ENCODE assay signal across 14 cellular contexts in the genomic region with DNA sequence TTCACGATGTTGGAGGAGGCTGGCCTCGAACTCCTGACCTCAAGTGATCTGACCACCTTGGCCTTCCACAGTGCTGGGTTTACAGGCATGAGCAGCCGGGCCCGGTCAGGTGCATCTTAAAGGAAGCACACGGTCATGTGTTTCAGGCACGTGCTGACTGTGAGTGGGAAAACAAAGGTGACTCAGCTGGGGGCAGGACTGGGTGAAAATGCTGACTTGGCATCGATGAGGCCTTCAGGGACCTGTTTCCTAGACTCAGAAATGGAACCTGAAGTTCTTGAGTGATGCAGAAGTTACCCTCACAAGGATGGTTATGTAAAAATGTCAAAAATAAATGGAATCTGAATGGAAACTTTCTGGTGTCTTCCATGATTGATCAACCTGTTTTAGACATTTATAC. TPM values are rescaled to one million over a fixed set of nuclear protein-coding genes. Genes with fewer than 3 reads are reported as not detected.
DNase-seq lines count a peak whose midpoint lies in the region; ATAC-seq, FAIRE-seq and TF ChIP-seq lines count a peak whose summit lies in the region.
"Not testable (repeated sequence)": the region's sequence is repeated elsewhere in the genome, so short reads cannot be mapped to it uniquely, and the experiment has no call there.
"Had no signal": no experiment of that assay in that cellular context is flagged by ENCODE, and none has a peak within 500 bp of the region (broad histone marks: within the 10 kb centered on the region; RNA-seq: fewer than 3 reads in every experiment).

No MANE protein-coding gene starts in this region.

- H2BK15ac ChIP-seq in IMR-90 (ENCODE audit: low read depth, low read length): not testable (repeated sequence)

- not testable (repeated sequence) for H3K23ac ChIP-seq in IMR-90 (ENCODE audit: low read depth, low read length)

- H4K5ac ChIP-seq in IMR-90 (ENCODE audit: low read depth, low read length): not testable (repeated sequence)

- not testable (repeated sequence) for H2AK9ac ChIP-seq in IMR-90 (replicated peaks; ENCODE audit: low read depth, low read length, poor library complexity)

- H2BK20ac ChIP-seq in IMR-90 (ENCODE audit: low read depth, low read length): not testable (repeated sequence)

- not testable (repeated sequence) for H3K4ac ChIP-seq in IMR-90 (ENCODE audit: low read depth, low read length)

- not testable (repeated sequence) for H2AK5ac ChIP-seq in IMR-90 (ENCODE audit: low read depth, low read length)

- TF ChIP-seq EP300 in A549 (IDR thresholded peaks at IDR 0.05); HepG2 (IDR thresholded peaks at IDR 0.05; ENCODE audit: low read depth in 2 of 2, low read length in 2 of 2); HepG2 (CRISPR knock-in tag; IDR thresholded peaks at IDR 0.05; ENCODE audit: borderline replicate concordance): not testable (repeated sequence)

- H3K27me3 ChIP-seq in IMR-90 (ENCODE audit: control insufficient read depth, insufficient read depth, low read length); HepG2 (ENCODE audit: control insufficient read depth in 1 of 2, insufficient read depth in 2 of 2, low read length in 2 of 2): not testable (repeated sequence)

- not testable (repeated sequence) for TF ChIP-seq RAD21 in A549 (conservative IDR thresholded peaks at IDR 0.05 in 1 of 2, IDR thresholded peaks at IDR 0.05 in 1 of 2); IMR-90 (IDR thresholded peaks at IDR 0.05; ENCODE audit: low read length); HepG2 (CRISPR knock-in tag; IDR thresholded peaks at IDR 0.05)

- DNase-seq in A549 (ENCODE audit: low read depth in 1 of 2, low spot score in 1 of 2); IMR-90; HepG2 (ENCODE audit: low spot score): not testable (repeated sequence)
- DNase-seq in RPMI8226: peak; percentile 63

- not testable (repeated sequence) for TF ChIP-seq POLR2A in A549 (IDR thresholded peaks at IDR 0.05; ENCODE audit: low read length); IMR-90 (IDR thresholded peaks at IDR 0.05; ENCODE audit: low read depth, low read length); HepG2 (IDR thresholded peaks at IDR 0.05; ENCODE audit: insufficient read depth in 1 of 2, low read depth in 2 of 2, low read length in 2 of 2)

- not testable (repeated sequence) for H3K79me2 ChIP-seq in HepG2 (ENCODE audit: insufficient read depth, low read length)

- not testable (repeated sequence) for H3K4me3 ChIP-seq in A549; IMR-90 (ENCODE audit: insufficient read depth, low read depth, low read length); HepG2 (replicated peaks in 1 of 3; ENCODE audit: insufficient read depth in 1 of 3, low read depth in 2 of 3, low read length in 3 of 3)

- H3K79me1 ChIP-seq in IMR-90 (ENCODE audit: low read depth in 1 of 2, low read length in 2 of 2): not testable (repeated sequence)

- not testable (repeated sequence) for H4K91ac ChIP-seq in IMR-90 (ENCODE audit: insufficient read depth, low read depth, low read length)

- not testable (repeated sequence) for H2BK5ac ChIP-seq in IMR-90 (ENCODE audit: low read depth, low read length, poor library complexity, severe bottlenecking)

- H2AFZ ChIP-seq in IMR-90 (replicated peaks; ENCODE audit: low read length, poor library complexity); HepG2 (ENCODE audit: low read length): not testable (repeated sequence)

- H4K8ac ChIP-seq in IMR-90 (ENCODE audit: low read depth in 2 of 2, low read length in 2 of 2): not testable (repeated sequence)

- not testable (repeated sequence) for H3K36me3 ChIP-seq in IMR-90 (ENCODE audit: control insufficient read depth, insufficient read depth, low read length); HepG2 (replicated peaks in 1 of 2; ENCODE audit: control insufficient read depth in 1 of 2, insufficient read depth in 2 of 2, low read length in 2 of 2)

- intact Hi-C loops in IMR-90 (cut with micrococcal nuclease); HepG2 (cut with micrococcal nuclease; ENCODE audit: unreplicated experiment): not testable (repeated sequence)

- BruUV-seq in IMR-90 (replicated peaks; lab: Mats Ljungman, UMichigan); HepG2 (replicated peaks; lab: Mats Ljungman, UMichigan): not testable (repeated sequence)

- dilution Hi-C loops in IMR-90 (cut with HindIII; ENCODE audit: low sequenced_read_pairs, unreplicated experiment): not testable (repeated sequence)

- 0% methylated on average over 1 of the region's 7 CpGs for WGBS in A549 (ENCODE audit: missing lambda C conversion rate)
- 93% methylated on average over 3 of the region's 7 CpGs; no CpG with 5 or more reads in 1 of the 2 experiments for WGBS in IMR-90 (ENCODE audit: extremely low coverage in 2 of 2, insufficient read length in 1 of 2), 2 experiments
- 0% methylated on average over 6 of the region's 7 CpGs for WGBS in HepG2 (ENCODE audit: low lambda C conversion rate)

- not testable (repeated sequence) for H3K9ac ChIP-seq in IMR-90 (ENCODE audit: low read depth, low read length); HepG2 (ENCODE audit: insufficient read depth, low read depth, low read length)

- not testable (repeated sequence) for H2BK120ac ChIP-seq in IMR-90 (ENCODE audit: low read depth, low read length)

- H3K56ac ChIP-seq in IMR-90 (ENCODE audit: extremely low read depth, insufficient read depth, low read length): not testable (repeated sequence)

- not testable (repeated sequence) for H3K4me1 ChIP-seq in A549; IMR-90 (ENCODE audit: control insufficient read depth, insufficient read depth, low read length); HepG2 (ENCODE audit: insufficient read depth, low read length)

- not testable (repeated sequence) for TF ChIP-seq CTCF in A549 (IDR thresholded peaks at IDR 0.05); IMR-90 (conservative IDR thresholded peaks at IDR 0.05; ENCODE audit: low read depth, low read length); HepG2 (CRISPR knock-in tag; IDR thresholded peaks at IDR 0.05)

- not testable (repeated sequence) for H3K27ac ChIP-seq in A549; IMR-90 (ENCODE audit: insufficient read depth, low read length); HepG2 (ENCODE audit: extremely low read length, insufficient read depth, low read length)

- not testable (repeated sequence) for H3K9me1 ChIP-seq in IMR-90 (ENCODE audit: insufficient read depth, low read length)

- H3K14ac ChIP-seq in IMR-90 (replicated peaks; ENCODE audit: low read depth, low read length): not testable (repeated sequence)

- ATAC-seq in A549; IMR-90 (ENCODE audit: low read depth); HepG2: not testable (repeated sequence)

- POLR2A ChIA-PET in A549 (lab: Yijun Ruan, JAX); IMR-90 (lab: Charles Lee; ENCODE audit: unreplicated experiment); HepG2 (lab: Yijun Ruan, JAX): not testable (repeated sequence)

- H3K4me2 ChIP-seq in A549; IMR-90 (ENCODE audit: low read depth, low read length); HepG2 (ENCODE audit: low read depth, low read length): not testable (repeated sequence)

- H3K9me3 ChIP-seq in A549; HepG2 (ENCODE audit: low read length): not testable (repeated sequence)
- peaks cover 10% of the 10 kb centered on the region for H3K9me3 ChIP-seq in IMR-90 (ENCODE audit: control insufficient read depth, insufficient read depth, low read length)

- not testable (repeated sequence) for H4K20me1 ChIP-seq in IMR-90 (ENCODE audit: insufficient read depth, low read length); HepG2 (ENCODE audit: insufficient read depth, low read length)

- not testable (repeated sequence) for FAIRE-seq in A549 (lab: Jason Lieb, UNC); HepG2 (lab: Jason Lieb, UNC)

- H3K18ac ChIP-seq in IMR-90 (ENCODE audit: low read depth, low read length): not testable (repeated sequence)

- in situ Hi-C loops in IMR-90 (cut with MboI; ENCODE audit: low sequenced_read_pairs); HepG2 (cut with HindIII; ENCODE audit: extremely low pct_ligation_motif_present, low pct_unique_long_range_greater_than_20kb): not testable (repeated sequence)

- CTCF ChIA-PET in A549 (lab: Yijun Ruan, JAX); IMR-90 (lab: Yijun Ruan, JAX); HepG2 (lab: Yijun Ruan, JAX; ENCODE audit: low intra/inter-chr PET ratio, low total read pairs): not testable (repeated sequence)

RNA-seq across cellular contexts. Expression of a gene that starts 3.6 kb away (rescaled TPM):
- polyA plus RNA-seq in A549 (2011; rRNA removed) (not detected in 2 replicates), A549 (2017; fragmentation: RNase III; extraction: RNeasy Plus Mini Kit Qiagen cat#74134 plus additional on column Dnase treatment) (not detected in 3 replicates), IMR-90 (2012; rRNA removed) (not detected in 2 replicates), HepG2 (2011; rRNA removed) (not detected in 2 replicates)
- polyA plus RNA-seq in A549 (2012; cell fraction: cytosol; rRNA removed): not detected in 2 replicates
- polyA plus RNA-seq in A549 (2012; cell fraction: nucleus; rRNA removed): not detected in 2 replicates
- not detected in 2 replicates for polyA minus RNA-seq in A549 (2011; rRNA and poly(A)+ RNA removed)
- total RNA-seq in IMR-90 (2012; rRNA removed) (not detected in 2 replicates), HepG2 (2016; rRNA removed; fragmentation: Illumina TruSeq; extraction: Trizol) (not detected in 2 replicates)
- polyA plus RNA-seq in IMR-90 (2012; cell fraction: cytosol; rRNA removed): not detected in 2 replicates
- polyA plus RNA-seq in IMR-90 (2012; cell fraction: nucleus; rRNA removed; ENCODE audit: low replicate concordance): not detected in 2 replicates
- not detected in 2 replicates for total RNA-seq in HepG2 (2016; cell fraction: cytosol; rRNA removed; fragmentation: Illumina TruSeq; extraction: Trizol; ENCODE audit: low read depth)
- total RNA-seq in HepG2 (2016; cell fraction: insoluble cytoplasmic fraction; rRNA removed; fragmentation: Illumina TruSeq; extraction: Trizol): not detected in 2 replicates
- not detected in 2 replicates for total RNA-seq in HepG2 (2016; cell fraction: membrane; rRNA removed; fragmentation: Illumina TruSeq; extraction: Trizol)
- not detected in 2 replicates for total RNA-seq in HepG2 (2016; cell fraction: nucleus; rRNA removed; fragmentation: Illumina TruSeq; extraction: Trizol)
- not detected in 2 replicates for polyA plus RNA-seq in HepG2 (2011; cell fraction: cytosol; rRNA removed)
- not detected in 2 replicates for polyA plus RNA-seq in HepG2 (2011; cell fraction: nucleus; rRNA removed)
- not detected in 2 replicates for polyA plus RNA-seq in HepG2 (2012)
- not detected in 2 replicates for polyA plus RNA-seq in HepG2 (2016; cell fraction: cytosol; fragmentation: Illumina TruSeq; extraction: Trizol; ENCODE audit: low read depth)
- not detected in 2 replicates for polyA plus RNA-seq in HepG2 (2016; cell fraction: insoluble cytoplasmic fraction; fragmentation: Illumina TruSeq; extraction: Trizol; ENCODE audit: low read depth)
- not detected in 2 replicates for polyA plus RNA-seq in HepG2 (2016; cell fraction: membrane; fragmentation: Illumina TruSeq; extraction: Trizol; ENCODE audit: low read depth)
- not detected in 2 replicates for polyA plus RNA-seq in HepG2 (2016; cell fraction: nucleus; fragmentation: Illumina TruSeq; extraction: Trizol; ENCODE audit: insufficient read depth, low read depth)
- not detected in 2 replicates for polyA minus RNA-seq in HepG2 (2011; rRNA and poly(A)+ RNA removed; ENCODE audit: low replicate concordance)
- polyA minus RNA-seq in HepG2 (2011; cell fraction: cytosol; rRNA and poly(A)+ RNA removed): not detected in 2 replicates
- not detected in 2 replicates for polyA minus RNA-seq in HepG2 (2011; cell fraction: nucleus; rRNA and poly(A)+ RNA removed)
- total RNA-seq: A172; A673; CD4-positive, alpha-beta memory T cell; CD4-positive, CD25-positive, alpha-beta regulatory T cell; CD8-positive, alpha-beta memory T cell; Daoy; G401; GM12878 had no signal
- polyA plus RNA-seq: AG04450; CD14-positive monocyte; CD4-positive, alpha-beta memory T cell; CD4-positive, CD25-positive, alpha-beta regulatory T cell; CD8-positive, alpha-beta memory T cell; GM12878 had no signal

RNA-seq across cellular contexts. Expression of a gene that starts 17.2 kb away (rescaled TPM):
- not detected in 2 replicates for polyA plus RNA-seq in A549 (2011; rRNA removed)
- not detected in 2 replicates for polyA plus RNA-seq in A549 (2012; cell fraction: cytosol; rRNA removed)
- not detected in 2 replicates for polyA plus RNA-seq in A549 (2012; cell fraction: nucleus; rRNA removed)
- polyA plus RNA-seq in A549 (2017; fragmentation: RNase III; extraction: RNeasy Plus Mini Kit Qiagen cat#74134 plus additional on column Dnase treatment): not detected in 3 replicates
- not detected in 2 replicates for polyA minus RNA-seq in A549 (2011; rRNA and poly(A)+ RNA removed)
- not detected in 2 replicates for total RNA-seq in IMR-90 (2012; rRNA removed)
- not detected in 2 replicates for polyA plus RNA-seq in IMR-90 (2012; rRNA removed)
- not detected in 2 replicates for polyA plus RNA-seq in IMR-90 (2012; cell fraction: cytosol; rRNA removed)
- polyA plus RNA-seq in IMR-90 (2012; cell fraction: nucleus; rRNA removed; ENCODE audit: low replicate concordance): not detected in 2 replicates
- total RNA-seq in HepG2 (2016; rRNA removed; fragmentation: Illumina TruSeq; extraction: Trizol): not detected in 2 replicates
- total RNA-seq in HepG2 (2016; cell fraction: cytosol; rRNA removed; fragmentation: Illumina TruSeq; extraction: Trizol; ENCODE audit: low read depth): not detected in 2 replicates
- total RNA-seq in HepG2 (2016; cell fraction: insoluble cytoplasmic fraction; rRNA removed; fragmentation: Illumina TruSeq; extraction: Trizol): not detected in 2 replicates
- total RNA-seq in HepG2 (2016; cell fraction: membrane; rRNA removed; fragmentation: Illumina TruSeq; extraction: Trizol): not detected in 2 replicates
- not detected in 2 replicates for total RNA-seq in HepG2 (2016; cell fraction: nucleus; rRNA removed; fragmentation: Illumina TruSeq; extraction: Trizol)
- polyA plus RNA-seq in HepG2 (2011; rRNA removed): not detected in 2 replicates
- not detected in 2 replicates for polyA plus RNA-seq in HepG2 (2011; cell fraction: cytosol; rRNA removed)
- polyA plus RNA-seq in HepG2 (2011; cell fraction: nucleus; rRNA removed): not detected in 2 replicates
- not detected in 2 replicates for polyA plus RNA-seq in HepG2 (2012)
- not detected in 2 replicates for polyA plus RNA-seq in HepG2 (2016; cell fraction: cytosol; fragmentation: Illumina TruSeq; extraction: Trizol; ENCODE audit: low read depth)
- not detected in 2 replicates for polyA plus RNA-seq in HepG2 (2016; cell fraction: insoluble cytoplasmic fraction; fragmentation: Illumina TruSeq; extraction: Trizol; ENCODE audit: low read depth)
- polyA plus RNA-seq in HepG2 (2016; cell fraction: membrane; fragmentation: Illumina TruSeq; extraction: Trizol; ENCODE audit: low read depth): not detected in 2 replicates
- not detected in 2 replicates for polyA plus RNA-seq in HepG2 (2016; cell fraction: nucleus; fragmentation: Illumina TruSeq; extraction: Trizol; ENCODE audit: insufficient read depth, low read depth)
- not detected in 2 replicates for polyA minus RNA-seq in HepG2 (2011; rRNA and poly(A)+ RNA removed; ENCODE audit: low replicate concordance)
- polyA minus RNA-seq in HepG2 (2011; cell fraction: cytosol; rRNA and poly(A)+ RNA removed): not detected in 2 replicates
- polyA minus RNA-seq in HepG2 (2011; cell fraction: nucleus; rRNA and poly(A)+ RNA removed): not detected in 2 replicates
- total RNA-seq: A172; A673; CD4-positive, alpha-beta memory T cell; CD4-positive, CD25-positive, alpha-beta regulatory T cell; CD8-positive, alpha-beta memory T cell; Daoy; G401; GM12878 had no signal
- polyA plus RNA-seq: AG04450; CD14-positive monocyte; CD4-positive, alpha-beta memory T cell; CD4-positive, CD25-positive, alpha-beta regulatory T cell; CD8-positive, alpha-beta memory T cell; GM12878 had no signal

RNA-seq across cellular contexts. Expression of a gene that starts 21.3 kb away (rescaled TPM):
- polyA plus RNA-seq in A549 (2011; rRNA removed) (not detected in 2 replicates), A549 (2017; fragmentation: RNase III; extraction: RNeasy Plus Mini Kit Qiagen cat#74134 plus additional on column Dnase treatment) (not detected in 3 replicates), IMR-90 (2012; rRNA removed) (not detected in 2 replicates), HepG2 (2011; rRNA removed) (not detected in 2 replicates)
- not detected in 2 replicates for polyA plus RNA-seq in A549 (2012; cell fraction: cytosol; rRNA removed)
- not detected in 2 replicates for polyA plus RNA-seq in A549 (2012; cell fraction: nucleus; rRNA removed)
- not detected in 2 replicates for polyA minus RNA-seq in A549 (2011; rRNA and poly(A)+ RNA removed)
- total RNA-seq in IMR-90 (2012; rRNA removed) (not detected in 2 replicates), HepG2 (2016; rRNA removed; fragmentation: Illumina TruSeq; extraction: Trizol) (not detected in 2 replicates)
- not detected in 2 replicates for polyA plus RNA-seq in IMR-90 (2012; cell fraction: cytosol; rRNA removed)
- not detected in 2 replicates for polyA plus RNA-seq in IMR-90 (2012; cell fraction: nucleus; rRNA removed; ENCODE audit: low replicate concordance)
- total RNA-seq in HepG2 (2016; cell fraction: cytosol; rRNA removed; fragmentation: Illumina TruSeq; extraction: Trizol; ENCODE audit: low read depth): not detected in 2 replicates
- total RNA-seq in HepG2 (2016; cell fraction: insoluble cytoplasmic fraction; rRNA removed; fragmentation: Illumina TruSeq; extraction: Trizol): not detected in 2 replicates
- not detected in 2 replicates for total RNA-seq in HepG2 (2016; cell fraction: membrane; rRNA removed; fragmentation: Illumina TruSeq; extraction: Trizol)
- not detected in 2 replicates for total RNA-seq in HepG2 (2016; cell fraction: nucleus; rRNA removed; fragmentation: Illumina TruSeq; extraction: Trizol)
- polyA plus RNA-seq in HepG2 (2011; cell fraction: cytosol; rRNA removed): not detected in 2 replicates
- not detected in 2 replicates for polyA plus RNA-seq in HepG2 (2011; cell fraction: nucleus; rRNA removed)
- not detected in 2 replicates for polyA plus RNA-seq in HepG2 (2012)
- polyA plus RNA-seq in HepG2 (2016; cell fraction: cytosol; fragmentation: Illumina TruSeq; extraction: Trizol; ENCODE audit: low read depth): not detected in 2 replicates
- polyA plus RNA-seq in HepG2 (2016; cell fraction: insoluble cytoplasmic fraction; fragmentation: Illumina TruSeq; extraction: Trizol; ENCODE audit: low read depth): not detected in 2 replicates
- polyA plus RNA-seq in HepG2 (2016; cell fraction: membrane; fragmentation: Illumina TruSeq; extraction: Trizol; ENCODE audit: low read depth): not detected in 2 replicates
- polyA plus RNA-seq in HepG2 (2016; cell fraction: nucleus; fragmentation: Illumina TruSeq; extraction: Trizol; ENCODE audit: insufficient read depth, low read depth): not detected in 2 replicates
- not detected in 2 replicates for polyA minus RNA-seq in HepG2 (2011; rRNA and poly(A)+ RNA removed; ENCODE audit: low replicate concordance)
- not detected in 2 replicates for polyA minus RNA-seq in HepG2 (2011; cell fraction: cytosol; rRNA and poly(A)+ RNA removed)
- polyA minus RNA-seq in HepG2 (2011; cell fraction: nucleus; rRNA and poly(A)+ RNA removed): not detected in 2 replicates
- total RNA-seq: A172; A673; CD4-positive, alpha-beta memory T cell; CD4-positive, CD25-positive, alpha-beta regulatory T cell; CD8-positive, alpha-beta memory T cell; Daoy; G401; GM12878 had no signal
- polyA plus RNA-seq: AG04450; CD14-positive monocyte; CD4-positive, alpha-beta memory T cell; CD4-positive, CD25-positive, alpha-beta regulatory T cell; CD8-positive, alpha-beta memory T cell; GM12878 had no signal

RNA-seq across cellular contexts. Expression of a gene that starts 46.1 kb away (rescaled TPM):
- polyA plus RNA-seq in A549 (2011; rRNA removed) (not detected in 2 replicates), A549 (2017; fragmentation: RNase III; extraction: RNeasy Plus Mini Kit Qiagen cat#74134 plus additional on column Dnase treatment) (not detected in 3 replicates), IMR-90 (2012; rRNA removed) (not detected in 2 replicates), HepG2 (2011; rRNA removed) (not detected in 2 replicates)
- polyA plus RNA-seq in A549 (2012; cell fraction: cytosol; rRNA removed): 0.03 TPM in 1 of 2 replicates, not detected in the other
- not detected in 2 replicates for polyA plus RNA-seq in A549 (2012; cell fraction: nucleus; rRNA removed)
- polyA minus RNA-seq in A549 (2011; rRNA and poly(A)+ RNA removed): not detected in 2 replicates
- total RNA-seq in IMR-90 (2012; rRNA removed) (not detected in 2 replicates), HepG2 (2016; rRNA removed; fragmentation: Illumina TruSeq; extraction: Trizol) (not detected in 2 replicates)
- polyA plus RNA-seq in IMR-90 (2012; cell fraction: cytosol; rRNA removed): not detected in 2 replicates
- not detected in 2 replicates for polyA plus RNA-seq in IMR-90 (2012; cell fraction: nucleus; rRNA removed; ENCODE audit: low replicate concordance)
- total RNA-seq in HepG2 (2016; cell fraction: cytosol; rRNA removed; fragmentation: Illumina TruSeq; extraction: Trizol; ENCODE audit: low read depth): not detected in 2 replicates
- not detected in 2 replicates for total RNA-seq in HepG2 (2016; cell fraction: insoluble cytoplasmic fraction; rRNA removed; fragmentation: Illumina TruSeq; extraction: Trizol)
- total RNA-seq in HepG2 (2016; cell fraction: membrane; rRNA removed; fragmentation: Illumina TruSeq; extraction: Trizol): not detected in 2 replicates
- not detected in 2 replicates for total RNA-seq in HepG2 (2016; cell fraction: nucleus; rRNA removed; fragmentation: Illumina TruSeq; extraction: Trizol)
- polyA plus RNA-seq in HepG2 (2011; cell fraction: cytosol; rRNA removed): not detected in 2 replicates
- not detected in 2 replicates for polyA plus RNA-seq in HepG2 (2011; cell fraction: nucleus; rRNA removed)
- polyA plus RNA-seq in HepG2 (2012): not detected in 2 replicates
- not detected in 2 replicates for polyA plus RNA-seq in HepG2 (2016; cell fraction: cytosol; fragmentation: Illumina TruSeq; extraction: Trizol; ENCODE audit: low read depth)
- polyA plus RNA-seq in HepG2 (2016; cell fraction: insoluble cytoplasmic fraction; fragmentation: Illumina TruSeq; extraction: Trizol; ENCODE audit: low read depth): not detected in 2 replicates
- polyA plus RNA-seq in HepG2 (2016; cell fraction: membrane; fragmentation: Illumina TruSeq; extraction: Trizol; ENCODE audit: low read depth): not detected in 2 replicates
- not detected in 2 replicates for polyA plus RNA-seq in HepG2 (2016; cell fraction: nucleus; fragmentation: Illumina TruSeq; extraction: Trizol; ENCODE audit: insufficient read depth, low read depth)
- not detected in 2 replicates for polyA minus RNA-seq in HepG2 (2011; rRNA and poly(A)+ RNA removed; ENCODE audit: low replicate concordance)
- not detected in 2 replicates for polyA minus RNA-seq in HepG2 (2011; cell fraction: cytosol; rRNA and poly(A)+ RNA removed)
- polyA minus RNA-seq in HepG2 (2011; cell fraction: nucleus; rRNA and poly(A)+ RNA removed): not detected in 2 replicates
- total RNA-seq: A172; A673; CD4-positive, alpha-beta memory T cell; CD4-positive, CD25-positive, alpha-beta regulatory T cell; CD8-positive, alpha-beta memory T cell; Daoy; GM12878 had no signal
- polyA plus RNA-seq: AG04450; CD14-positive monocyte; CD4-positive, alpha-beta memory T cell; CD4-positive, CD25-positive, alpha-beta regulatory T cell; CD8-positive, alpha-beta memory T cell; GM12878 had no signal
